ENCODE assay signal across 1 cellular context in the genomic region with DNA sequence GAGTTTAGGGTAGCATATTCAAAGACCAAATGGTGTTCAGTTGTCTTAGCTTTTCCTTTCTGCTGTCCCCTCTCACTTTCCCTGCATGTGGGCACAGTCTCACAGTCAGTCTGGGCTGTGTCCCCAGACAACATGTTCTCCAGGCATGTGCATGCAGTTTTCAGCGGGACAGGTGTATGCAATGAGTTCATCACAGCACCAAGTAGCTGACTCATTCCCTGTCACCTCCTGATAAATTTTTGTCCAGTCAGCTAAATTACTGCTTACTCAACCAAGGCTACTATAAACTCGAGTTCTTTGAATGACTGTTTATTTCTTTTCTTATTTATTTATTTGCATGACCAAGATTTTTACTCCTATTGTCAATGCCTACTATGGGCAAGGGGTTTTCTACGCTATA.
TF ChIP-seq lines count a peak whose summit lies in the region.

No MANE protein-coding gene starts in this region.

TF ChIP-seq in HepG2, 621 proteins besides CTCF, POLR2A, EP300 and RAD21 (continued from another document):
- TF ChIP-seq, protein P1, sequence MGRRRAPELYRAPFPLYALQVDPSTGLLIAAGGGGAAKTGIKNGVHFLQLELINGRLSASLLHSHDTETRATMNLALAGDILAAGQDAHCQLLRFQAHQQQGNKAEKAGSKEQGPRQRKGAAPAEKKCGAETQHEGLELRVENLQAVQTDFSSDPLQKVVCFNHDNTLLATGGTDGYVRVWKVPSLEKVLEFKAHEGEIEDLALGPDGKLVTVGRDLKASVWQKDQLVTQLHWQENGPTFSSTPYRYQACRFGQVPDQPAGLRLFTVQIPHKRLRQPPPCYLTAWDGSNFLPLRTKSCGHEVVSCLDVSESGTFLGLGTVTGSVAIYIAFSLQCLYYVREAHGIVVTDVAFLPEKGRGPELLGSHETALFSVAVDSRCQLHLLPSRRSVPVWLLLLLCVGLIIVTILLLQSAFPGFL (CRISPR knock-in tag; IDR thresholded peaks at IDR 0.05), result no peak
- no peak for TF ChIP-seq ZNF34 (CRISPR knock-in tag; IDR thresholded peaks at IDR 0.05; ENCODE audit: borderline replicate concordance)
- no peak for TF ChIP-seq ZNF12 (CRISPR knock-in tag; IDR thresholded peaks at IDR 0.05)
- TF ChIP-seq ZNF772 (CRISPR knock-in tag; IDR thresholded peaks at IDR 0.05), result no peak
- peak; percentile 97 to 99 for TF ChIP-seq MAFK (conservative IDR thresholded peaks at IDR 0.05 in 1 of 2, IDR thresholded peaks at IDR 0.05 in 1 of 2; ENCODE audit: low read length in 2 of 2)
- TF ChIP-seq SMARCE1 (IDR thresholded peaks at IDR 0.05; ENCODE audit: borderline replicate concordance), result no peak
- no peak for TF ChIP-seq NFE2L2 (IDR thresholded peaks at IDR 0.05; ENCODE audit: low read length)
- TF ChIP-seq, protein P2, sequence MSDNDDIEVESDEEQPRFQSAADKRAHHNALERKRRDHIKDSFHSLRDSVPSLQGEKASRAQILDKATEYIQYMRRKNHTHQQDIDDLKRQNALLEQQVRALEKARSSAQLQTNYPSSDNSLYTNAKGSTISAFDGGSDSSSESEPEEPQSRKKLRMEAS (IDR thresholded peaks at IDR 0.05), result no peak
- no peak for TF ChIP-seq POLR2AphosphoS2 (IDR thresholded peaks at IDR 0.05; ENCODE audit: low read depth, low read length)
